In genomic region chr10:33803248-33803647, GRCh38 we compare ENCODE assay signal across 18 cellular contexts.
A peak's percentile ranks its signal among the peaks of the same experiment; 100 is the strongest.
DNase-seq lines count a peak whose midpoint lies in the region; ATAC-seq and TF ChIP-seq lines count a peak whose summit lies in the region.
"Had no signal": no experiment of that assay in that cellular context is flagged by ENCODE, and none has a peak within 500 bp of the region (broad histone marks: within the 10 kb centered on the region; RNA-seq: fewer than 3 reads in every experiment).

No MANE protein-coding gene starts in this region.

- H3K9me3 Mint-ChIP-seq in nephron = no peaks in the 10 kb centered on the region
- H3K9me3 Mint-ChIP-seq: activated CD4-positive, alpha-beta memory T cell treated with anti-CD3 and anti-CD28 coated beads for 36 hours; stimulated activated memory B cell treated with anti-CD40 and anti-IgM and Interleukin-4, amounts not matched to agents 10 μg/mL and 1 μg/mL and 100 μg/mL, for 72 hours had no signal

- H3K4me3 Mint-ChIP-seq in nephron = no peak overlapping the region
- H3K4me3 Mint-ChIP-seq: activated CD4-positive, alpha-beta memory T cell treated with anti-CD3 and anti-CD28 coated beads for 36 hours; stimulated activated memory B cell treated with anti-CD40 and anti-IgM and Interleukin-4, amounts not matched to agents 10 μg/mL and 1 μg/mL and 100 μg/mL, for 72 hours had no signal

- H3K4me1 Mint-ChIP-seq in nephron = peaks cover 60% of the 10 kb centered on the region
- H3K4me1 Mint-ChIP-seq: stimulated activated memory B cell treated with anti-CD40 and anti-IgM and Interleukin-4, amounts not matched to agents 10 μg/mL and 1 μg/mL and 100 μg/mL, for 72 hours had no signal

- H3K4me3 ChIP-seq in MG63 (no peak overlapping the region), epithelial cell of esophagus (ENCODE audit: low read length) (no peak overlapping the region)
- H3K4me3 ChIP-seq: hepatocyte, left lung, smooth muscle cell, uterus had no signal

- ATAC-seq in GM19023 (IDR thresholded peaks at IDR 0.05; ENCODE audit: unreplicated experiment) = no peak
- ATAC-seq: left lung; stimulated activated memory B cell treated with anti-CD40 and anti-IgM and Interleukin-4, amounts not matched to agents 10 μg/mL and 1 μg/mL and 100 μg/mL, for 72 hours had no signal

- H3K36me3 Mint-ChIP-seq in nephron (ENCODE audit: low read depth) = no peaks in the 10 kb centered on the region
- H3K36me3 Mint-ChIP-seq: activated CD4-positive, alpha-beta memory T cell treated with anti-CD3 and anti-CD28 coated beads for 36 hours; stimulated activated memory B cell treated with anti-CD40 and anti-IgM and Interleukin-4, amounts not matched to agents 10 μg/mL and 1 μg/mL and 100 μg/mL, for 72 hours had no signal

- TF ChIP-seq CTCF in epithelial cell of esophagus (IDR thresholded peaks at IDR 0.05; ENCODE audit: insufficient read depth, low read depth, low read length, missing control alignments) (no peak), nephron (IDR thresholded peaks at IDR 0.05; ENCODE audit: unreplicated experiment in 3 of 3) (no peak)

- no peaks in the 10 kb centered on the region for H3K36me3 ChIP-seq in MG63
- H3K36me3 ChIP-seq: left lung, uterus had no signal

- H3K27me3 ChIP-seq in MG63 = no peaks in the 10 kb centered on the region
- H3K27me3 ChIP-seq: hepatocyte, left lung, uterus had no signal

- H3K9me3 ChIP-seq in MG63 = no peaks in the 10 kb centered on the region
- H3K9me3 ChIP-seq: left lung, uterus had no signal

- peak overlapping the region in 2 of 3 experiments; percentile 37 to 50 for H3K27ac Mint-ChIP-seq in nephron
- H3K27ac Mint-ChIP-seq: activated CD4-positive, alpha-beta memory T cell treated with anti-CD3 and anti-CD28 coated beads for 36 hours; stimulated activated memory B cell treated with anti-CD40 and anti-IgM and Interleukin-4, amounts not matched to agents 10 μg/mL and 1 μg/mL and 100 μg/mL, for 72 hours had no signal

- peaks cover 3% of the 10 kb centered on the region for H3K27me3 Mint-ChIP-seq in nephron (ENCODE audit: low read depth)
- H3K27me3 Mint-ChIP-seq: activated CD4-positive, alpha-beta memory T cell treated with anti-CD3 and anti-CD28 coated beads for 36 hours; stimulated activated memory B cell treated with anti-CD40 and anti-IgM and Interleukin-4, amounts not matched to agents 10 μg/mL and 1 μg/mL and 100 μg/mL, for 72 hours had no signal

- DNase-seq in EL (peak; percentile 59), MG63 (peak; percentile 18), epithelial cell of esophagus (ENCODE audit: low read depth) (peak; percentile 62), epidermal melanocyte (ENCODE audit: insufficient read length, low spot score) (no peak), NCI-H510A (lab: John Stamatoyannopoulos, UW) (no peak), cerebellar cortex (ENCODE audit: low spot score) (no peak)
- DNase-seq: activated CD4-positive, alpha-beta memory T cell treated with anti-CD3 and anti-CD28 coated beads for 36 hours; activated T-cell treated with anti-CD3 and anti-CD28 coated beads, Interleukin-2, amount 50 U/mL, for 48 hours; AML-193; erythroblast; left lung; NCI-H748 treated with DMSO at 0.1 percent for 48 hours; uterus had no signal

Comparison
In these comparisons a context has a peak if more than half of its experiments do, and no peak if none do; other contexts are left out.
1. DNase-seq: peak in EL (single experiment), MG63 (single experiment) and epithelial cell of esophagus (single experiment); none in epidermal melanocyte (single experiment), NCI-H510A (single experiment) and cerebellar cortex (single experiment).